Comparison of ENCODE assay signal across 23 cellular contexts in the genomic region with DNA sequence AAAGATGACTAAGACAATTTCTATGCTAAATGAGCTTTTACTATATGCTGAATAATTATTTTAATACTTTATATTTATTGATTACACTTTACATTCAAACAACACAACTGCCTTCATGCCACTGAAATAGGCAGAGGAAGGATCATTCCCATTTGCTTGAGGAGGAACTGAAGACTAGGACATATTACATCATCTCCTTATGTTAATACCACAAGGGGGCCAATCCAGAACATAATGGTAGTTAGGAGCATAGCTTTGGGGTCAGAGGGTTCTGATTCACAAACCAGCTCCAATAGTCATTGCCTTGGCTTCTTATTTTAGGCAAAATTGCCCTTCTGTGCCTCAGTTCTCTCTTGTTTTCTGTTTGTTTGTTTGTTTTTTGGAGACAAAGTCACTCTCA.
DNase-seq lines count a peak whose midpoint lies in the region; ATAC-seq, FAIRE-seq and TF ChIP-seq lines count a peak whose summit lies in the region.
"Had no signal": no experiment of that assay in that cellular context is flagged by ENCODE, and none has a peak within 500 bp of the region (broad histone marks: within the 10 kb centered on the region; RNA-seq: fewer than 3 reads in every experiment).

No MANE protein-coding gene starts in this region.

- in situ Hi-C loops in K562 (cut with MboI): no loop called here
- in situ Hi-C loops in HepG2 (cut with HindIII; ENCODE audit: extremely low pct_ligation_motif_present, low pct_unique_long_range_greater_than_20kb): no loop called here

- H3K27ac Mint-ChIP-seq in neural crest cell (ENCODE audit: unreplicated experiment): peak overlapping the region; percentile 57
- H3K27ac Mint-ChIP-seq: B cell; CD4-positive, alpha-beta T cell; CD8-positive, alpha-beta T cell had no signal

- CTCF ChIA-PET in SK-N-SH (lab: Yijun Ruan, JAX): no interaction called here
- CTCF ChIA-PET in K562 (lab: Yijun Ruan, JAX; ENCODE audit: low intra/inter-chr PET ratio): no interaction called here
- CTCF ChIA-PET in HepG2 (lab: Yijun Ruan, JAX; ENCODE audit: low intra/inter-chr PET ratio, low total read pairs): no interaction called here

- H3F3A ChIP-seq in SK-N-SH (replicated peaks; ENCODE audit: insufficient read depth): no peaks in the 10 kb centered on the region

- no peaks in the 10 kb centered on the region for H3K36me3 Mint-ChIP-seq in neural crest cell (ENCODE audit: low read depth)
- H3K36me3 Mint-ChIP-seq: CD8-positive, alpha-beta T cell had no signal

- no peak for ATAC-seq in SK-N-SH treated with all-trans-retinoic acid at 6 μM for 48 hours
- ATAC-seq in K562: peak; percentile 56; the same call in 2 of the 3 replicates
- no peak for ATAC-seq in HepG2
- no peak for ATAC-seq in GM19397 (IDR thresholded peaks at IDR 0.05; ENCODE audit: unreplicated experiment)
- ATAC-seq: A549; CD8-positive, alpha-beta T cell had no signal

- FAIRE-seq in K562 (lab: Jason Lieb, UNC) (no peak), HepG2 (lab: Jason Lieb, UNC) (no peak)
- FAIRE-seq: A549, D721Med, G401.6, GM12891, GM19239 had no signal

- no peaks in the 10 kb centered on the region for H3K27me3 ChIP-seq in SK-N-SH (ENCODE audit: insufficient read depth)
- no peaks in the 10 kb centered on the region for H3K27me3 ChIP-seq in K562 (ENCODE audit: control insufficient read depth in 2 of 2, insufficient read depth in 2 of 2, low read length in 2 of 2)
- no peaks in the 10 kb centered on the region for H3K27me3 ChIP-seq in HepG2 (ENCODE audit: control insufficient read depth in 1 of 2, insufficient read depth in 2 of 2, low read length in 2 of 2)
- H3K27me3 ChIP-seq: BLaER1 treated with 17β-estradiol and CSF1 and Interleukin-3, amounts not matched to agents 10 nM and 100 nM had no signal

- peaks cover 5% of the 10 kb centered on the region for H3K4me1 Mint-ChIP-seq in neural crest cell
- H3K4me1 Mint-ChIP-seq: B cell had no signal

- no peak overlapping the region for H3K4me3 ChIP-seq in SK-N-SH (ENCODE audit: low read depth in 2 of 2, low read length in 1 of 2)
- H3K4me3 ChIP-seq in K562: no peak overlapping the region
- H3K4me3 ChIP-seq in HepG2 (replicated peaks in 1 of 3; ENCODE audit: insufficient read depth in 1 of 3, low read depth in 2 of 3, low read length in 3 of 3): no peak overlapping the region
- H3K4me3 ChIP-seq: A549; BLaER1 treated with 17β-estradiol and CSF1 and Interleukin-3, amounts not matched to agents 10 nM and 100 nM had no signal

- H3K9me3 ChIP-seq in SK-N-SH: no peaks in the 10 kb centered on the region
- no peaks in the 10 kb centered on the region for H3K9me3 ChIP-seq in K562 (replicated peaks; ENCODE audit: control insufficient read depth, insufficient read depth, low read depth, low read length)
- no peaks in the 10 kb centered on the region for H3K9me3 ChIP-seq in HepG2 (ENCODE audit: low read length)
- H3K9me3 ChIP-seq: A549; BLaER1 treated with 17β-estradiol and CSF1 and Interleukin-3, amounts not matched to agents 10 nM and 100 nM; Caco-2 had no signal

- H3K9me1 ChIP-seq in K562 (ENCODE audit: control insufficient read depth, insufficient read depth, low read length): no peaks in the 10 kb centered on the region

- BruUV-seq in K562 (replicated peaks; lab: Mats Ljungman, UMichigan) (no TSS peak), HepG2 (replicated peaks; lab: Mats Ljungman, UMichigan) (no TSS peak)

- no peak overlapping the region for H3K4me2 ChIP-seq in SK-N-SH
- no peak overlapping the region for H3K4me2 ChIP-seq in K562 (ENCODE audit: insufficient read depth, low read length)
- H3K4me2 ChIP-seq in HepG2 (ENCODE audit: low read depth, low read length): no peak overlapping the region
- H3K4me2 ChIP-seq: A549; BLaER1 treated with 17β-estradiol and CSF1 and Interleukin-3, amounts not matched to agents 10 nM and 100 nM had no signal

- H3K9ac ChIP-seq in SK-N-SH (no peak overlapping the region), K562 (ENCODE audit: insufficient read depth in 1 of 2, low read depth in 2 of 2, low read length in 2 of 2) (no peak overlapping the region), HepG2 (ENCODE audit: insufficient read depth, low read depth, low read length) (no peak overlapping the region)
- H3K9ac ChIP-seq: BLaER1 treated with 17β-estradiol and CSF1 and Interleukin-3, amounts not matched to agents 10 nM and 100 nM had no signal

- no peak overlapping the region for H2AFZ ChIP-seq in SK-N-SH (ENCODE audit: low read depth)
- no peak overlapping the region for H2AFZ ChIP-seq in K562 (ENCODE audit: low read depth, low read length)
- H2AFZ ChIP-seq in HepG2 (ENCODE audit: low read length): no peak overlapping the region

- H3K4me1 ChIP-seq in SK-N-SH (ENCODE audit: control insufficient read depth in 1 of 2, insufficient read depth in 2 of 2, low read depth in 1 of 2, low read length in 1 of 2): no peaks in the 10 kb centered on the region; a peak in 1 of 4 replicates
- no peaks in the 10 kb centered on the region for H3K4me1 ChIP-seq in K562 (replicated peaks in 1 of 2; ENCODE audit: control insufficient read depth in 2 of 2, insufficient read depth in 2 of 2, low read length in 2 of 2)
- no peaks in the 10 kb centered on the region for H3K4me1 ChIP-seq in HepG2 (ENCODE audit: insufficient read depth, low read length)
- H3K4me1 ChIP-seq: BLaER1 treated with 17β-estradiol and CSF1 and Interleukin-3, amounts not matched to agents 10 nM and 100 nM; Caco-2 had no signal

- DNase-seq in SK-N-SH (no peak), K562 (ENCODE audit: extremely low read depth in 1 of 4, low spot score in 3 of 4) (no peak), neural crest cell (ENCODE audit: low read depth, low spot score) (no peak), HepG2 (ENCODE audit: low spot score) (no peak)
- DNase-seq in activated CD8-positive, alpha-beta memory T cell treated with anti-CD3 and anti-CD28 coated beads, Interleukin-2, amount 50 U/mL, for 48 hours: no peak
- DNase-seq: AML-193; Caco-2; Calu3; CD4-positive, alpha-beta T cell; CD8-positive, alpha-beta T cell; DMS79 treated with DMSO at 0.1 percent for 48 hours; GF-D8 had no signal

- H3K79me2 ChIP-seq in SK-N-SH (ENCODE audit: insufficient read depth): no peaks in the 10 kb centered on the region
- no peaks in the 10 kb centered on the region for H3K79me2 ChIP-seq in K562 (ENCODE audit: control insufficient read depth, insufficient read depth, low read length)
- H3K79me2 ChIP-seq in HepG2 (ENCODE audit: insufficient read depth, low read length): no peaks in the 10 kb centered on the region

- intact Hi-C loops in K562 (cut with micrococcal nuclease): no loop called here
- intact Hi-C loops in HepG2 (cut with micrococcal nuclease; ENCODE audit: unreplicated experiment): no loop called here

- no peaks in the 10 kb centered on the region for H3K9me2 ChIP-seq in SK-N-SH

- TF ChIP-seq POLR2A in K562 (conservative IDR thresholded peaks at IDR 0.05) (no peak), HepG2 (IDR thresholded peaks at IDR 0.05; ENCODE audit: insufficient read depth in 1 of 2, low read depth in 2 of 2, low read length in 2 of 2) (no peak)

- TF ChIP-seq CTCF in SK-N-SH (IDR thresholded peaks at IDR 0.05): peak; percentile 6; the same call in 1 of the 2 replicates
- TF ChIP-seq CTCF in K562 (IDR thresholded peaks at IDR 0.05 in 2 of 3, conservative IDR thresholded peaks at IDR 0.05 in 1 of 3; ENCODE audit: insufficient read depth in 2 of 3, low read depth in 1 of 3, low read length in 3 of 3): no peak
- no peak for TF ChIP-seq CTCF in neural crest cell (conservative IDR thresholded peaks at IDR 0.05)
- TF ChIP-seq CTCF in HepG2 (CRISPR knock-in tag; IDR thresholded peaks at IDR 0.05): no peak

- no peaks in the 10 kb centered on the region for H3K27me3 Mint-ChIP-seq in neural crest cell (ENCODE audit: low read depth)

- POLR2A ChIA-PET in SK-N-SH (lab: Yijun Ruan, JAX): no interaction called here
- POLR2A ChIA-PET in K562 (lab: Yijun Ruan, JAX): no interaction called here
- POLR2A ChIA-PET in HepG2 (lab: Yijun Ruan, JAX): no interaction called here

- TF ChIP-seq EP300 in SK-N-SH (IDR thresholded peaks at IDR 0.05; ENCODE audit: borderline replicate concordance in 1 of 2, low read depth in 1 of 2, low read length in 1 of 2) (no peak), K562 (IDR thresholded peaks at IDR 0.05; ENCODE audit: low read length) (no peak), HepG2 (IDR thresholded peaks at IDR 0.05; ENCODE audit: low read depth in 2 of 2, low read length in 2 of 2) (no peak), HepG2 (CRISPR knock-in tag; IDR thresholded peaks at IDR 0.05; ENCODE audit: borderline replicate concordance) (no peak)

- H3K36me3 ChIP-seq in SK-N-SH (replicated peaks in 1 of 2; ENCODE audit: control insufficient read depth in 1 of 2, insufficient read depth in 2 of 2, low read length in 1 of 2): no peaks in the 10 kb centered on the region
- H3K36me3 ChIP-seq in K562 (ENCODE audit: control insufficient read depth, insufficient read depth, low read length): no peaks in the 10 kb centered on the region
- H3K36me3 ChIP-seq in HepG2 (replicated peaks in 1 of 2; ENCODE audit: control insufficient read depth in 1 of 2, insufficient read depth in 2 of 2, low read length in 2 of 2): no peaks in the 10 kb centered on the region
- H3K36me3 ChIP-seq: BLaER1 treated with 17β-estradiol and CSF1 and Interleukin-3, amounts not matched to agents 10 nM and 100 nM had no signal

- H3K27ac ChIP-seq in SK-N-SH (ENCODE audit: low read depth in 2 of 2, low read length in 1 of 2) (no peak overlapping the region), K562 (ENCODE audit: extremely low read depth, low read depth, low read length) (no peak overlapping the region), HepG2 (ENCODE audit: extremely low read length, insufficient read depth, low read length) (no peak overlapping the region)
- H3K27ac ChIP-seq: 22Rv1; A549; BLaER1 treated with 17β-estradiol and CSF1 and Interleukin-3, amounts not matched to agents 10 nM and 100 nM; C4-2B had no signal

- no peaks in the 10 kb centered on the region for H4K20me1 ChIP-seq in SK-N-SH (ENCODE audit: insufficient read depth)
- no peaks in the 10 kb centered on the region for H4K20me1 ChIP-seq in K562 (replicated peaks; ENCODE audit: control insufficient read depth, insufficient read depth, low read length)
- H4K20me1 ChIP-seq in HepG2 (ENCODE audit: insufficient read depth, low read length): no peaks in the 10 kb centered on the region
- H4K20me1 ChIP-seq: BLaER1 treated with 17β-estradiol and CSF1 and Interleukin-3, amounts not matched to agents 10 nM and 100 nM had no signal

- peaks cover 4% of the 10 kb centered on the region for H3K9me3 Mint-ChIP-seq in neural crest cell
- H3K9me3 Mint-ChIP-seq: CD4-positive, alpha-beta T cell; CD8-positive, alpha-beta T cell had no signal

- TF ChIP-seq RAD21 in SK-N-SH (IDR thresholded peaks at IDR 0.05; ENCODE audit: low read length) (no peak), K562 (CRISPR knock-in tag; conservative IDR thresholded peaks at IDR 0.05 in 1 of 2, IDR thresholded peaks at IDR 0.05 in 1 of 2) (no peak), HepG2 (CRISPR knock-in tag; IDR thresholded peaks at IDR 0.05) (no peak)

- H3K4me3 Mint-ChIP-seq in neural crest cell: no peak overlapping the region
- H3K4me3 Mint-ChIP-seq: B cell; CD4-positive, alpha-beta T cell; CD8-positive, alpha-beta T cell had no signal

TF ChIP-seq in HepG2, 621 proteins besides CTCF, POLR2A, EP300 and RAD21 (continues in another document):
- TF ChIP-seq SP4 (CRISPR knock-in tag; IDR thresholded peaks at IDR 0.05): no peak
- no peak for TF ChIP-seq ZNF572 (CRISPR knock-in tag; IDR thresholded peaks at IDR 0.05)
- TF ChIP-seq RXRA (CRISPR knock-in tag; IDR thresholded peaks at IDR 0.05): no peak
